In genomic region chr4:93183589-93183988, GRCh38 we compare ENCODE assay signal across 14 cellular contexts.
DNase-seq lines count a peak whose midpoint lies in the region; ATAC-seq, FAIRE-seq and TF ChIP-seq lines count a peak whose summit lies in the region.
"Had no signal": no experiment of that assay in that cellular context is flagged by ENCODE, and none has a peak within 500 bp of the region (broad histone marks: within the 10 kb centered on the region; RNA-seq: fewer than 3 reads in every experiment).

No MANE protein-coding gene starts in this region.

- TF ChIP-seq POLR2A in uterus (IDR thresholded peaks at IDR 0.05), result no peak

- H3K27ac ChIP-seq in SK-N-MC (peak overlapping the region; percentile 73), keratinocyte (ENCODE audit: control insufficient read depth, insufficient read depth, low read length) (no peak overlapping the region), uterus (no peak overlapping the region)
- no peak overlapping the region for H3K27ac ChIP-seq in CD8-positive, alpha-beta T cell (ENCODE audit: low read depth, low read length)

- intact Hi-C loops in CD8-positive, alpha-beta T cell (cut with DNase I, micrococcal nuclease), result no loop called here
- intact Hi-C loops in uterus (cut with DNase I; ENCODE audit: low total_unique reads), result no loop called here

- no peaks in the 10 kb centered on the region for H4K20me1 ChIP-seq in keratinocyte (ENCODE audit: control insufficient read depth, extremely low read depth, insufficient read depth, low read length)

- H3K4me3 ChIP-seq in SK-N-MC (peak overlapping the region; percentile 19), keratinocyte (ENCODE audit: control insufficient read depth in 2 of 3, extremely low read depth in 1 of 3, insufficient read depth in 2 of 3, low read depth in 1 of 3, low read length in 3 of 3) (no peak overlapping the region), uterus (no peak overlapping the region)
- no peak overlapping the region for H3K4me3 ChIP-seq in CD8-positive, alpha-beta T cell (ENCODE audit: low read depth, low read length)
- H3K4me3 ChIP-seq: K562, smooth muscle cell had no signal

- dilution Hi-C loops in keratinocyte (cut with MboI; ENCODE audit: extremely low pct_ligation_motif_present, low sequenced_read_pairs), result no loop called here

- H3K79me2 ChIP-seq in keratinocyte (ENCODE audit: control insufficient read depth, insufficient read depth, low read length), result no peaks in the 10 kb centered on the region

- no peak overlapping the region for H3K27ac Mint-ChIP-seq in CD8-positive, alpha-beta T cell
- H3K27ac Mint-ChIP-seq: activated CD8-positive, alpha-beta T cell treated with anti-CD3 and anti-CD28 coated beads, Interleukin-2, amount 10 ng/mL, durations not matched to agents 7 days and 5 days; activated T-helper 2 cell treated with anti-CD3 and anti-CD28 coated beads, Interferon-gamma antibody, Interleukin-2, Interleukin-4, amounts not matched to agents 10 μg/mL and 5 μg/mL and 100 μg/mL, durations not matched to agents 14 hours and 24 hours and 36 hours had no signal

- H3K9me1 ChIP-seq in keratinocyte (ENCODE audit: control insufficient read depth, extremely low read depth, insufficient read depth, low read length), result no peaks in the 10 kb centered on the region

- peak overlapping the region; percentile 27 for H3K4me2 ChIP-seq in keratinocyte (ENCODE audit: control insufficient read depth, extremely low read depth, insufficient read depth, low read depth, low read length)
- H3K4me2 ChIP-seq: smooth muscle cell had no signal

- H3K27me3 Mint-ChIP-seq in CD8-positive, alpha-beta T cell (ENCODE audit: low read depth), result no peaks in the 10 kb centered on the region

- POLR2A ChIA-PET in CD8-positive, alpha-beta T cell (lab: Charles Lee), result no interaction called here

- no peaks in the 10 kb centered on the region for H3K4me1 Mint-ChIP-seq in CD8-positive, alpha-beta T cell (ENCODE audit: low read depth)

- no peak for FAIRE-seq in keratinocyte (lab: Jason Lieb, UNC)
- FAIRE-seq: K562, TTC549 had no signal

- TF ChIP-seq CTCF in keratinocyte (optimal IDR thresholded peaks at IDR 0.05 in 1 of 3, IDR thresholded peaks at IDR 0.05 in 1 of 3, conservative IDR thresholded peaks at IDR 0.05 in 1 of 3; ENCODE audit: extremely low read depth in 1 of 3, insufficient read depth in 2 of 3, low read length in 3 of 3) (no peak), uterus (IDR thresholded peaks at IDR 0.05) (no peak)
- no peak for TF ChIP-seq CTCF in CD8-positive, alpha-beta T cell (IDR thresholded peaks at IDR 0.05)

- no peak overlapping the region for H3K4me3 Mint-ChIP-seq in CD8-positive, alpha-beta T cell
- H3K4me3 Mint-ChIP-seq: activated CD8-positive, alpha-beta T cell treated with anti-CD3 and anti-CD28 coated beads, Interleukin-2, amount 10 ng/mL, durations not matched to agents 7 days and 5 days had no signal

- no peaks in the 10 kb centered on the region for H3K36me3 Mint-ChIP-seq in CD8-positive, alpha-beta T cell

- CTCF ChIA-PET in CD8-positive, alpha-beta T cell (lab: Charles Lee), result no interaction called here

- H3K27me3 ChIP-seq in keratinocyte (ENCODE audit: control insufficient read depth, extremely low read depth, insufficient read depth, low read length) (no peaks in the 10 kb centered on the region), uterus (no peaks in the 10 kb centered on the region)
- no peaks in the 10 kb centered on the region for H3K27me3 ChIP-seq in CD8-positive, alpha-beta T cell (ENCODE audit: insufficient read depth, low read length)

- H3K9me3 ChIP-seq in SK-N-MC (ENCODE audit: low read depth, low read length) (no peaks in the 10 kb centered on the region), keratinocyte (ENCODE audit: control insufficient read depth, low read depth, low read length) (no peaks in the 10 kb centered on the region), uterus (no peaks in the 10 kb centered on the region)
- H3K9me3 ChIP-seq in CD8-positive, alpha-beta T cell (ENCODE audit: low read length), result no peaks in the 10 kb centered on the region

- no peak overlapping the region for H2AFZ ChIP-seq in keratinocyte (ENCODE audit: control insufficient read depth, low read length)

- no peak for ATAC-seq in CD8-positive, alpha-beta T cell
- ATAC-seq in GM21786 (IDR thresholded peaks at IDR 0.05; ENCODE audit: unreplicated experiment) (no peak), HG03097 (IDR thresholded peaks at IDR 0.05; ENCODE audit: low FRiP score, unreplicated experiment) (no peak)
- ATAC-seq: activated CD8-positive, alpha-beta T cell treated with anti-CD3 and anti-CD28 coated beads, Interleukin-2, amount 10 ng/mL, durations not matched to agents 7 days and 5 days; K562 had no signal

- H3K4me1 ChIP-seq in keratinocyte (ENCODE audit: control insufficient read depth, extremely low read depth, insufficient read depth, low read length) (peaks cover 18% of the 10 kb centered on the region), uterus (no peaks in the 10 kb centered on the region)
- H3K4me1 ChIP-seq in CD8-positive, alpha-beta T cell (ENCODE audit: insufficient read depth, low read length), result no peaks in the 10 kb centered on the region

- peaks cover 3% of the 10 kb centered on the region for H3K9me3 Mint-ChIP-seq in CD8-positive, alpha-beta T cell

- H3K9ac ChIP-seq in SK-N-MC (ENCODE audit: insufficient read length) (no peak overlapping the region), keratinocyte (ENCODE audit: control insufficient read depth, extremely low read depth, insufficient read depth, low read length) (no peak overlapping the region)

- H3K36me3 ChIP-seq in SK-N-MC (ENCODE audit: insufficient read depth, low read length) (no peaks in the 10 kb centered on the region), keratinocyte (ENCODE audit: control insufficient read depth in 2 of 2, extremely low read depth in 1 of 2, insufficient read depth in 2 of 2, low read length in 2 of 2) (no peaks in the 10 kb centered on the region), uterus (no peaks in the 10 kb centered on the region)
- H3K36me3 ChIP-seq in CD8-positive, alpha-beta T cell (ENCODE audit: insufficient read depth, low read length), result no peaks in the 10 kb centered on the region

- DNase-seq in DMS53 treated with DMSO at 0.1 percent for 48 hours (lab: John Stamatoyannopoulos, UW; ENCODE audit: unreplicated experiment) (peak; percentile 39), NCI-H128 (lab: John Stamatoyannopoulos, UW; ENCODE audit: unreplicated experiment) (peak; percentile 75), SK-N-MC (ENCODE audit: low read depth, low spot score) (no peak), keratinocyte (ENCODE audit: low read depth, low spot score) (no peak), uterus (no peak)
- no peak for DNase-seq in CD8-positive, alpha-beta T cell
- DNase-seq: activated CD8-positive, alpha-beta T cell treated with anti-CD3 and anti-CD28 coated beads, Interleukin-2, amount 10 ng/mL, durations not matched to agents 7 days and 5 days; Right ventricle myocardium superior had no signal

Comparison
In these comparisons a context has a peak if more than half of its experiments do, and no peak if none do; other contexts are left out.
1. DNase-seq: peak in DMS53 treated with DMSO at 0.1 percent for 48 hours (single experiment) and NCI-H128 (single experiment); none in SK-N-MC (single experiment), keratinocyte (single experiment), CD8-positive, alpha-beta T cell (0 of 7) and uterus (0 of 2).